ENCODE assay signal across 9 cellular contexts in genomic region chr5:100790170-100790665, GRCh38.
DNase-seq lines count a peak whose midpoint lies in the region; ATAC-seq, FAIRE-seq and TF ChIP-seq lines count a peak whose summit lies in the region.
"Had no signal": no experiment of that assay in that cellular context is flagged by ENCODE, and none has a peak within 500 bp of the region (broad histone marks: within the 10 kb centered on the region; RNA-seq: fewer than 3 reads in every experiment).

No MANE protein-coding gene starts in this region.

- H3K27ac ChIP-seq in OCI-LY1 (ENCODE audit: low read depth, low read length, poor library complexity, severe bottlenecking) (no peak overlapping the region), lower lobe of right lung (peak overlapping the region; percentile 38)

- peak; percentile 76 for FAIRE-seq in GM18507 (lab: Jason Lieb, UNC)

- no peaks in the 10 kb centered on the region for H4K20me1 ChIP-seq in OCI-LY1 (ENCODE audit: insufficient read depth, low read length)

- H3K4me1 Mint-ChIP-seq in activated T-cell treated with anti-CD3 and anti-CD28 coated beads, Interleukin-2, amount 50 U/mL, for 4 hours (ENCODE audit: low read depth) = peaks cover 3% of the 10 kb centered on the region

- H3K36me3 ChIP-seq in OCI-LY1 (ENCODE audit: insufficient read depth, low read length) = no peaks in the 10 kb centered on the region
- no peaks in the 10 kb centered on the region for H3K36me3 ChIP-seq in lower lobe of right lung

- no peak overlapping the region for H3K4me3 Mint-ChIP-seq in activated T-cell treated with anti-CD3 and anti-CD28 coated beads, Interleukin-2, amount 50 U/mL, for 4 hours

- intact Hi-C loops in lower lobe of right lung (cut with DNase I) = no loop called here

- H3F3A ChIP-seq in OCI-LY1 (ENCODE audit: insufficient read depth, low read length) = no peaks in the 10 kb centered on the region

- H3K4me1 ChIP-seq in OCI-LY1 (ENCODE audit: insufficient read depth, low read length, severe bottlenecking) (peaks cover 31% of the 10 kb centered on the region), lower lobe of right lung (no peaks in the 10 kb centered on the region)

- no peaks in the 10 kb centered on the region for H3K79me2 ChIP-seq in OCI-LY1 (ENCODE audit: insufficient read depth, low read length)

- TF ChIP-seq CTCF in OCI-LY1 (IDR thresholded peaks at IDR 0.05; ENCODE audit: low read length) (peak; percentile 48), lower lobe of right lung (IDR thresholded peaks at IDR 0.05) (peak; percentile 23)

- ATAC-seq in HG02642 (IDR thresholded peaks at IDR 0.05; ENCODE audit: poor library complexity, unreplicated experiment) (peak; percentile 77), lower lobe of right lung (peak in 1 of 2 donors; percentile 30)
- no peak for ATAC-seq in activated T-cell treated with anti-CD3 and anti-CD28 coated beads, Interleukin-2, amount 50 U/mL, for 4 hours

- H3K4me2 ChIP-seq in OCI-LY1 (ENCODE audit: low read length) = no peak overlapping the region

- H3K4me3 ChIP-seq in OCI-LY1 (ENCODE audit: low read depth, low read length, poor library complexity, severe bottlenecking) (no peak overlapping the region), lower lobe of right lung (no peak overlapping the region)

- H3K9me2 ChIP-seq in OCI-LY1 (ENCODE audit: low read depth, low read length) = no peaks in the 10 kb centered on the region

- H3K27me3 ChIP-seq in OCI-LY1 (ENCODE audit: insufficient read depth, low read length) (no peaks in the 10 kb centered on the region), lower lobe of right lung (ENCODE audit: low read depth) (no peaks in the 10 kb centered on the region)

- H2AFZ ChIP-seq in OCI-LY1 (ENCODE audit: low read length) = 0 out of 2 replicates have a peak overlapping the region, but pooled peaks have one; percentile 24

- no peak overlapping the region for H3K9ac ChIP-seq in OCI-LY1 (ENCODE audit: low read length)

- no peak for DNase-seq in GM18507 (ENCODE audit: extremely low spot score, insufficient read length, low read depth)
- DNase-seq in lower lobe of right lung = no peak
- DNase-seq in effector CD8-positive, alpha-beta T cell (lab: John Stamatoyannopoulos, UW) = no peak
- no peak for DNase-seq in T-helper 1 cell
- DNase-seq in KG1 (lab: John Stamatoyannopoulos, UW) = no peak
- no peak for DNase-seq in activated T-cell treated with anti-CD3 and anti-CD28 coated beads, Interleukin-2, amount 50 U/mL, for 4 hours
- DNase-seq: activated gamma-delta T cell treated with Interleukin-2 at 50 U/mL for 16 hours had no signal

- H3K27me3 Mint-ChIP-seq in activated T-cell treated with anti-CD3 and anti-CD28 coated beads, Interleukin-2, amount 50 U/mL, for 4 hours (ENCODE audit: low read depth) = peaks cover 5% of the 10 kb centered on the region

- H3K9me3 ChIP-seq in OCI-LY1 (ENCODE audit: low read length) (no peaks in the 10 kb centered on the region), lower lobe of right lung (peaks cover 12% of the 10 kb centered on the region)

- H3K36me3 Mint-ChIP-seq in activated T-cell treated with anti-CD3 and anti-CD28 coated beads, Interleukin-2, amount 50 U/mL, for 4 hours (ENCODE audit: insufficient read depth) = no peaks in the 10 kb centered on the region

- H3K9me3 Mint-ChIP-seq in activated T-cell treated with anti-CD3 and anti-CD28 coated beads, Interleukin-2, amount 50 U/mL, for 4 hours = no peaks in the 10 kb centered on the region
